9 cellular contexts compared by ENCODE assay signal in genomic region chr3:156826896-156827882, GRCh38. TPM values are rescaled to one million over a fixed set of nuclear protein-coding genes. Genes with fewer than 3 reads are reported as not detected.
DNase-seq lines count a peak whose midpoint lies in the region; ATAC-seq and TF ChIP-seq lines count a peak whose summit lies in the region.
"Had no signal": no experiment of that assay in that cellular context is flagged by ENCODE, and none has a peak within 500 bp of the region (broad histone marks: within the 10 kb centered on the region; RNA-seq: fewer than 3 reads in every experiment).

No MANE protein-coding gene starts in this region.

- no peak overlapping the region for H3K4ac ChIP-seq in H9 (ENCODE audit: low read depth, low read length)

- peaks cover 8% of the 10 kb centered on the region for H3K4me1 ChIP-seq in BLaER1
- H3K4me1 ChIP-seq in H9 (ENCODE audit: insufficient read depth, low read length), result peaks cover 9% of the 10 kb centered on the region; the same call in 1 of the 2 replicates
- H3K4me1 ChIP-seq in iPS-15b (ENCODE audit: control insufficient read depth, insufficient read depth, low read length), result peaks cover 19% of the 10 kb centered on the region

- H3K4me2 ChIP-seq in BLaER1 (peak overlapping the region; percentile 60; the same call in 1 of the 2 replicates), H9 (ENCODE audit: insufficient read depth, insufficient read length, low read length) (peak overlapping the region; percentile 99)

- H3K27me3 ChIP-seq in BLaER1 (peaks cover 26% of the 10 kb centered on the region), H9 (ENCODE audit: insufficient read depth, low read length) (peaks cover 36% of the 10 kb centered on the region; the same call in 1 of the 2 replicates), iPS-15b (ENCODE audit: control insufficient read depth, insufficient read depth, low read length) (peaks cover 65% of the 10 kb centered on the region)

- H3K9me3 Mint-ChIP-seq in H9, result no peaks in the 10 kb centered on the region
- no peaks in the 10 kb centered on the region for H3K9me3 Mint-ChIP-seq in activated CD8-positive, alpha-beta T cell treated with anti-CD3 and anti-CD28 coated beads, Interleukin-2, amount 10 ng/mL, durations not matched to agents 7 days and 5 days (ENCODE audit: insufficient read depth)
- H3K9me3 Mint-ChIP-seq in stimulated activated naive CD8-positive, alpha-beta T cell treated with anti-CD3 and anti-CD28 coated beads, Interleukin-15, amount 100 ng/mL, for 72 hours, result peaks cover 0 to 4% of the 10 kb centered on the region in 2 donors

- H3K27ac ChIP-seq in BLaER1 (no peak overlapping the region), H9 (ENCODE audit: insufficient read length, low read depth, low read length) (no peak overlapping the region)

- CTCF ChIA-PET in activated CD8-positive, alpha-beta T cell treated with anti-CD3 and anti-CD28 coated beads, Interleukin-2, amount 10 ng/mL, durations not matched to agents 7 days and 5 days (lab: Charles Lee), result no interaction called here

- H3K36me3 ChIP-seq in BLaER1 (no peaks in the 10 kb centered on the region), iPS-15b (ENCODE audit: control insufficient read depth, insufficient read depth, low read length) (no peaks in the 10 kb centered on the region)

- no peak overlapping the region for H4K8ac ChIP-seq in H9 (replicated peaks; ENCODE audit: insufficient read length, low read depth, low read length)

- no peak overlapping the region for H2BK120ac ChIP-seq in H9 (ENCODE audit: low read depth, low read length, poor library complexity, severe bottlenecking)

- peak overlapping the region; percentile 39 for H3K18ac ChIP-seq in H9 (ENCODE audit: insufficient read length, low read depth, low read length)

- H3K9me3 ChIP-seq in BLaER1, result peaks cover 24% of the 10 kb centered on the region
- no peaks in the 10 kb centered on the region for H3K9me3 ChIP-seq in H9 (ENCODE audit: control insufficient read depth, low read depth, low read length)
- H3K9me3 ChIP-seq in iPS-15b (ENCODE audit: control insufficient read depth, insufficient read depth, low read length), result no peaks in the 10 kb centered on the region

- H3K23me2 ChIP-seq in H9 (ENCODE audit: insufficient read length, low read depth, low read length, poor library complexity, severe bottlenecking), result peaks cover 12% of the 10 kb centered on the region

- H3T11ph ChIP-seq in H9 (ENCODE audit: low read length), result no peak overlapping the region

- H3K36me3 Mint-ChIP-seq in H9 (ENCODE audit: insufficient read depth in 1 of 3, low read depth in 3 of 3), result peaks cover 0 to 2% (median 0%) of the 10 kb centered on the region in 3 experiments; a peak in 2 of 7 replicates
- peaks cover 10% of the 10 kb centered on the region for H3K36me3 Mint-ChIP-seq in activated CD8-positive, alpha-beta T cell treated with anti-CD3 and anti-CD28 coated beads, Interleukin-2, amount 10 ng/mL, durations not matched to agents 7 days and 5 days (ENCODE audit: low read depth)

- peaks cover 60 to 67% of the 10 kb centered on the region in 2 experiments for H3K4me1 Mint-ChIP-seq in H9
- peaks cover 38% of the 10 kb centered on the region for H3K4me1 Mint-ChIP-seq in activated CD8-positive, alpha-beta T cell treated with anti-CD3 and anti-CD28 coated beads, Interleukin-2, amount 10 ng/mL, durations not matched to agents 7 days and 5 days (ENCODE audit: low read depth)
- peaks cover 42% of the 10 kb centered on the region for H3K4me1 Mint-ChIP-seq in stimulated activated naive CD8-positive, alpha-beta T cell treated with anti-CD3 and anti-CD28 coated beads, Interleukin-15, amount 100 ng/mL, for 72 hours

- H2BK15ac ChIP-seq in H9 (ENCODE audit: low read depth, low read length), result no peak overlapping the region

- no peak for TF ChIP-seq CTCF in H9 (conservative IDR thresholded peaks at IDR 0.05)

- H4K5ac ChIP-seq in H9 (ENCODE audit: insufficient read length, low read depth, low read length), result no peak overlapping the region

- no peak overlapping the region for H3K23ac ChIP-seq in H9 (ENCODE audit: insufficient read length, low read depth, low read length)

- no peaks in the 10 kb centered on the region for H3K79me1 ChIP-seq in H9 (ENCODE audit: insufficient read depth, low read depth, low read length, poor library complexity, severe bottlenecking)

- H2AK5ac ChIP-seq in H9 (ENCODE audit: insufficient read length, low read length), result no peak overlapping the region

- peak overlapping the region; percentile 52 to 92 (median 72); a peak in 3 of 7 replicates for H3K27ac Mint-ChIP-seq in H9
- peak overlapping the region; percentile 99 for H3K27ac Mint-ChIP-seq in activated CD8-positive, alpha-beta T cell treated with anti-CD3 and anti-CD28 coated beads, Interleukin-2, amount 10 ng/mL, durations not matched to agents 7 days and 5 days
- H3K27ac Mint-ChIP-seq in stimulated activated naive CD8-positive, alpha-beta T cell treated with anti-CD3 and anti-CD28 coated beads, Interleukin-15, amount 100 ng/mL, for 72 hours, result peak overlapping the region; percentile 98 to 99

- POLR2A ChIA-PET in activated CD8-positive, alpha-beta T cell treated with anti-CD3 and anti-CD28 coated beads, Interleukin-2, amount 10 ng/mL, durations not matched to agents 7 days and 5 days (lab: Charles Lee), result interaction anchor here (0.7 to 2.3 kb wide), 3 partner anchors 10 to 333 kb away, joined by 3 to 14 read pairs (median 7); partner anchors contain the start of gene CCNL1

- H3K4me3 ChIP-seq in BLaER1 (no peak overlapping the region), iPS-15b (ENCODE audit: low read depth, low read length) (peak overlapping the region; percentile 72)

- no peak overlapping the region for H3K56ac ChIP-seq in H9 (ENCODE audit: insufficient read length, low read depth, low read length)

- no peak for DNase-seq in H9
- no peak for DNase-seq in activated CD8-positive, alpha-beta T cell treated with anti-CD3 and anti-CD28 coated beads, Interleukin-2, amount 10 ng/mL, durations not matched to agents 7 days and 5 days
- DNase-seq in stimulated activated naive CD8-positive, alpha-beta T cell treated with anti-CD3 and anti-CD28 coated beads, Interleukin-15, amount 100 ng/mL, for 72 hours, result no peak
- DNase-seq in KG1 (lab: John Stamatoyannopoulos, UW), result no peak
- DNase-seq in NCI-H2029 treated with DMSO at 0.1 percent for 48 hours (lab: John Stamatoyannopoulos, UW), result no peak
- DNase-seq in amygdala (lab: John Stamatoyannopoulos, UW), result no peak

- no peaks in the 10 kb centered on the region for H3K79me2 ChIP-seq in H9 (ENCODE audit: insufficient read depth, low read length)

- H3K4me3 Mint-ChIP-seq in H9, result peak overlapping the region; percentile 83 to 85
- H3K4me3 Mint-ChIP-seq in activated CD8-positive, alpha-beta T cell treated with anti-CD3 and anti-CD28 coated beads, Interleukin-2, amount 10 ng/mL, durations not matched to agents 7 days and 5 days, result peak overlapping the region; percentile 93
- H3K4me3 Mint-ChIP-seq in stimulated activated naive CD8-positive, alpha-beta T cell treated with anti-CD3 and anti-CD28 coated beads, Interleukin-15, amount 100 ng/mL, for 72 hours, result peak overlapping the region; percentile 94 to 97

- H3K14ac ChIP-seq in H9 (ENCODE audit: insufficient read depth, low read length), result peak overlapping the region; percentile 62; the same call in 1 of the 2 replicates

- peaks cover 71% of the 10 kb centered on the region for H3K27me3 Mint-ChIP-seq in H9 (ENCODE audit: low read depth)
- no peaks in the 10 kb centered on the region for H3K27me3 Mint-ChIP-seq in activated CD8-positive, alpha-beta T cell treated with anti-CD3 and anti-CD28 coated beads, Interleukin-2, amount 10 ng/mL, durations not matched to agents 7 days and 5 days (ENCODE audit: low read depth)
- H3K27me3 Mint-ChIP-seq in stimulated activated naive CD8-positive, alpha-beta T cell treated with anti-CD3 and anti-CD28 coated beads, Interleukin-15, amount 100 ng/mL, for 72 hours, result no peaks in the 10 kb centered on the region

- no peak overlapping the region for H2AFZ ChIP-seq in H9 (ENCODE audit: low read length)

- no peak for ATAC-seq in activated CD8-positive, alpha-beta T cell treated with anti-CD3 and anti-CD28 coated beads, Interleukin-2, amount 10 ng/mL, durations not matched to agents 7 days and 5 days
- ATAC-seq in stimulated activated naive CD8-positive, alpha-beta T cell treated with anti-CD3 and anti-CD28 coated beads, Interleukin-15, amount 100 ng/mL, for 72 hours, result no peak

- no peak overlapping the region for H2BK12ac ChIP-seq in H9 (ENCODE audit: insufficient read length, low read depth, low read length)

- no peak overlapping the region for H2BK5ac ChIP-seq in H9 (ENCODE audit: insufficient read length, low read length)

- no peak overlapping the region for H4K91ac ChIP-seq in H9 (ENCODE audit: insufficient read length, low read depth, low read length)

- no CpG with 5 or more reads among the region's 16 CpGs for WGBS in H9 (ENCODE audit: extremely low coverage, insufficient read length, low lambda C conversion rate)

- no peaks in the 10 kb centered on the region for H4K20me1 ChIP-seq in BLaER1
- no peaks in the 10 kb centered on the region for H4K20me1 ChIP-seq in H9 (ENCODE audit: control insufficient read depth, insufficient read depth, insufficient read length)

- no peak overlapping the region for H2BK20ac ChIP-seq in H9 (ENCODE audit: low read depth, low read length, poor library complexity, severe bottlenecking)

- H3K9ac ChIP-seq in BLaER1 (no peak overlapping the region), H9 (ENCODE audit: extremely low read depth, insufficient read length, low read length) (peak overlapping the region; percentile 50), iPS-15b (ENCODE audit: low read depth, low read length) (no peak overlapping the region)

RNA-seq across cellular contexts. Expression of gene LEKR1, which starts 1.0 kb away (rescaled TPM):
- total RNA-seq in H9 (2021), result 0.22 TPM in 1 of 2 replicates, not detected in the other
- under 1 TPM; 0.68 to 0.81 TPM for total RNA-seq in activated CD8-positive, alpha-beta T cell treated with anti-CD3 and anti-CD28 coated beads, Interleukin-2, amount 10 ng/mL, durations not matched to agents 7 days and 5 days
- total RNA-seq: HT1080 had no signal
